1 cellular context compared by ENCODE assay signal in genomic region chr3:138862924-138863775, GRCh38.
TF ChIP-seq lines count a peak whose summit lies in the region.

No MANE protein-coding gene starts in this region.

TF ChIP-seq in HepG2, 621 proteins besides CTCF, POLR2A, EP300 and RAD21 (continued from another document and continues in another):
- TF ChIP-seq, protein P1, sequence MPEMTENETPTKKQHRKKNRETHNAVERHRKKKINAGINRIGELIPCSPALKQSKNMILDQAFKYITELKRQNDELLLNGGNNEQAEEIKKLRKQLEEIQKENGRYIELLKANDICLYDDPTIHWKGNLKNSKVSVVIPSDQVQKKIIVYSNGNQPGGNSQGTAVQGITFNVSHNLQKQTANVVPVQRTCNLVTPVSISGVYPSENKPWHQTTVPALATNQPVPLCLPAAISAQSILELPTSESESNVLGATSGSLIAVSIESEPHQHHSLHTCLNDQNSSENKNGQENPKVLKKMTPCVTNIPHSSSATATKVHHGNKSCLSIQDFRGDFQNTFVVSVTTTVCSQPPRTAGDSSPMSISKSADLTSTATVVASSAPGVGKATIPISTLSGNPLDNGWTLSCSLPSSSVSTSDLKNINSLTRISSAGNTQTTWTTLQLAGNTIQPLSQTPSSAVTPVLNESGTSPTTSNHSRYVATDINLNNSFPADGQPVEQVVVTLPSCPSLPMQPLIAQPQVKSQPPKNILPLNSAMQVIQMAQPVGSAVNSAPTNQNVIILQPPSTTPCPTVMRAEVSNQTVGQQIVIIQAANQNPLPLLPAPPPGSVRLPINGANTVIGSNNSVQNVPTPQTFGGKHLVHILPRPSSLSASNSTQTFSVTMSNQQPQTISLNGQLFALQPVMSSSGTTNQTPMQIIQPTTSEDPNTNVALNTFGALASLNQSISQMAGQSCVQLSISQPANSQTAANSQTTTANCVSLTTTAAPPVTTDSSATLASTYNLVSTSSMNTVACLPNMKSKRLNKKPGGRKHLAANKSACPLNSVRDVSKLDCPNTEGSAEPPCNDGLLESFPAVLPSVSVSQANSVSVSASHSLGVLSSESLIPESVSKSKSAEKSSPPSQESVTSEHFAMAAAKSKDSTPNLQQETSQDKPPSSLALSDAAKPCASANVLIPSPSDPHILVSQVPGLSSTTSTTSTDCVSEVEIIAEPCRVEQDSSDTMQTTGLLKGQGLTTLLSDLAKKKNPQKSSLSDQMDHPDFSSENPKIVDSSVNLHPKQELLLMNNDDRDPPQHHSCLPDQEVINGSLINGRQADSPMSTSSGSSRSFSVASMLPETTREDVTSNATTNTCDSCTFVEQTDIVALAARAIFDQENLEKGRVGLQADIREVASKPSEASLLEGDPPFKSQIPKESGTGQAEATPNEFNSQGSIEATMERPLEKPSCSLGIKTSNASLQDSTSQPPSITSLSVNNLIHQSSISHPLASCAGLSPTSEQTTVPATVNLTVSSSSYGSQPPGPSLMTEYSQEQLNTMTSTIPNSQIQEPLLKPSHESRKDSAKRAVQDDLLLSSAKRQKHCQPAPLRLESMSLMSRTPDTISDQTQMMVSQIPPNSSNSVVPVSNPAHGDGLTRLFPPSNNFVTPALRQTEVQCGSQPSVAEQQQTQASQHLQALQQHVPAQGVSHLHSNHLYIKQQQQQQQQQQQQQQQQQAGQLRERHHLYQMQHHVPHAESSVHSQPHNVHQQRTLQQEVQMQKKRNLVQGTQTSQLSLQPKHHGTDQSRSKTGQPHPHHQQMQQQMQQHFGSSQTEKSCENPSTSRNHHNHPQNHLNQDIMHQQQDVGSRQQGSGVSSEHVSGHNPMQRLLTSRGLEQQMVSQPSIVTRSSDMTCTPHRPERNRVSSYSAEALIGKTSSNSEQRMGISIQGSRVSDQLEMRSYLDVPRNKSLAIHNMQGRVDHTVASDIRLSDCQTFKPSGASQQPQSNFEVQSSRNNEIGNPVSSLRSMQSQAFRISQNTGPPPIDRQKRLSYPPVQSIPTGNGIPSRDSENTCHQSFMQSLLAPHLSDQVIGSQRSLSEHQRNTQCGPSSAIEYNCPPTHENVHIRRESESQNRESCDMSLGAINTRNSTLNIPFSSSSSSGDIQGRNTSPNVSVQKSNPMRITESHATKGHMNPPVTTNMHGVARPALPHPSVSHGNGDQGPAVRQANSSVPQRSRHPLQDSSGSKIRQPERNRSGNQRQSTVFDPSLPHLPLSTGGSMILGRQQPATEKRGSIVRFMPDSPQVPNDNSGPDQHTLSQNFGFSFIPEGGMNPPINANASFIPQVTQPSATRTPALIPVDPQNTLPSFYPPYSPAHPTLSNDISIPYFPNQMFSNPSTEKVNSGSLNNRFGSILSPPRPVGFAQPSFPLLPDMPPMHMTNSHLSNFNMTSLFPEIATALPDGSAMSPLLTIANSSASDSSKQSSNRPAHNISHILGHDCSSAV (CRISPR knock-in tag; IDR thresholded peaks at IDR 0.05; ENCODE audit: borderline replicate concordance), result 0 out of 2 replicates have a peak, but pooled peaks have one; percentile 73
- TF ChIP-seq ATF1 (CRISPR knock-in tag; IDR thresholded peaks at IDR 0.05) (no peak), ZNF550 (CRISPR knock-in tag; IDR thresholded peaks at IDR 0.05; ENCODE audit: borderline replicate concordance) (no peak), MED13 (CRISPR knock-in tag; IDR thresholded peaks at IDR 0.05) (no peak), POLR2AphosphoS5 (IDR thresholded peaks at IDR 0.05; ENCODE audit: low read depth, low read length) (peak; percentile 60), ASH2L (IDR thresholded peaks at IDR 0.05; ENCODE audit: insufficient read length, low read depth, low read length) (peak; percentile 100), ZNF850 (CRISPR knock-in tag; conservative IDR thresholded peaks at IDR 0.05) (no peak), MTA1 (CRISPR knock-in tag; IDR thresholded peaks at IDR 0.05; ENCODE audit: borderline replicate concordance) (peak; percentile 79; the same call in 1 of the 2 replicates), GTF3A (CRISPR knock-in tag; conservative IDR thresholded peaks at IDR 0.05) (no peak), TAF15 (IDR thresholded peaks at IDR 0.05; ENCODE audit: low read depth, low read length, poor library complexity, severe bottlenecking) (no peak), HHEX (CRISPR knock-in tag; IDR thresholded peaks at IDR 0.05) (no peak; the same call in 1 of the 2 replicates), PRMT3 (CRISPR knock-in tag; IDR thresholded peaks at IDR 0.05; ENCODE audit: borderline replicate concordance, low read depth) (0 out of 2 replicates have a peak, but pooled peaks have one; percentile 53), ZFP90 (CRISPR knock-in tag; IDR thresholded peaks at IDR 0.05; ENCODE audit: borderline replicate concordance) (no peak), ZNF235 (CRISPR knock-in tag; IDR thresholded peaks at IDR 0.05; ENCODE audit: borderline replicate concordance) (peak; percentile 60), KAT8 (CRISPR knock-in tag; IDR thresholded peaks at IDR 0.05) (peak; percentile 84), ATF3 (CRISPR knock-in tag; IDR thresholded peaks at IDR 0.05) (peak; percentile 96), ZHX2 (IDR thresholded peaks at IDR 0.05; ENCODE audit: low read depth) (no peak), ZHX2 (CRISPR knock-in tag; IDR thresholded peaks at IDR 0.05; ENCODE audit: borderline replicate concordance) (no peak), ZNF350 (CRISPR knock-in tag; IDR thresholded peaks at IDR 0.05; ENCODE audit: borderline replicate concordance, low read depth) (peak; percentile 91), MEF2D (CRISPR knock-in tag; IDR thresholded peaks at IDR 0.05) (peak; percentile 80; the same call in 1 of the 2 replicates), ZNF740 (CRISPR knock-in tag; IDR thresholded peaks at IDR 0.05) (no peak), ZFP36 (IDR thresholded peaks at IDR 0.05; ENCODE audit: borderline replicate concordance, low read depth, low read length, partially characterized antibody) (no peak), ZMYM3 (CRISPR knock-in tag; IDR thresholded peaks at IDR 0.05) (peak; percentile 79), RFXAP (CRISPR knock-in tag; IDR thresholded peaks at IDR 0.05; ENCODE audit: borderline replicate concordance) (no peak; the same call in 1 of the 2 replicates), HOXA3 (CRISPR knock-in tag; IDR thresholded peaks at IDR 0.05) (peak; percentile 73; the same call in 1 of the 2 replicates)
- TF ChIP-seq, protein P2, sequence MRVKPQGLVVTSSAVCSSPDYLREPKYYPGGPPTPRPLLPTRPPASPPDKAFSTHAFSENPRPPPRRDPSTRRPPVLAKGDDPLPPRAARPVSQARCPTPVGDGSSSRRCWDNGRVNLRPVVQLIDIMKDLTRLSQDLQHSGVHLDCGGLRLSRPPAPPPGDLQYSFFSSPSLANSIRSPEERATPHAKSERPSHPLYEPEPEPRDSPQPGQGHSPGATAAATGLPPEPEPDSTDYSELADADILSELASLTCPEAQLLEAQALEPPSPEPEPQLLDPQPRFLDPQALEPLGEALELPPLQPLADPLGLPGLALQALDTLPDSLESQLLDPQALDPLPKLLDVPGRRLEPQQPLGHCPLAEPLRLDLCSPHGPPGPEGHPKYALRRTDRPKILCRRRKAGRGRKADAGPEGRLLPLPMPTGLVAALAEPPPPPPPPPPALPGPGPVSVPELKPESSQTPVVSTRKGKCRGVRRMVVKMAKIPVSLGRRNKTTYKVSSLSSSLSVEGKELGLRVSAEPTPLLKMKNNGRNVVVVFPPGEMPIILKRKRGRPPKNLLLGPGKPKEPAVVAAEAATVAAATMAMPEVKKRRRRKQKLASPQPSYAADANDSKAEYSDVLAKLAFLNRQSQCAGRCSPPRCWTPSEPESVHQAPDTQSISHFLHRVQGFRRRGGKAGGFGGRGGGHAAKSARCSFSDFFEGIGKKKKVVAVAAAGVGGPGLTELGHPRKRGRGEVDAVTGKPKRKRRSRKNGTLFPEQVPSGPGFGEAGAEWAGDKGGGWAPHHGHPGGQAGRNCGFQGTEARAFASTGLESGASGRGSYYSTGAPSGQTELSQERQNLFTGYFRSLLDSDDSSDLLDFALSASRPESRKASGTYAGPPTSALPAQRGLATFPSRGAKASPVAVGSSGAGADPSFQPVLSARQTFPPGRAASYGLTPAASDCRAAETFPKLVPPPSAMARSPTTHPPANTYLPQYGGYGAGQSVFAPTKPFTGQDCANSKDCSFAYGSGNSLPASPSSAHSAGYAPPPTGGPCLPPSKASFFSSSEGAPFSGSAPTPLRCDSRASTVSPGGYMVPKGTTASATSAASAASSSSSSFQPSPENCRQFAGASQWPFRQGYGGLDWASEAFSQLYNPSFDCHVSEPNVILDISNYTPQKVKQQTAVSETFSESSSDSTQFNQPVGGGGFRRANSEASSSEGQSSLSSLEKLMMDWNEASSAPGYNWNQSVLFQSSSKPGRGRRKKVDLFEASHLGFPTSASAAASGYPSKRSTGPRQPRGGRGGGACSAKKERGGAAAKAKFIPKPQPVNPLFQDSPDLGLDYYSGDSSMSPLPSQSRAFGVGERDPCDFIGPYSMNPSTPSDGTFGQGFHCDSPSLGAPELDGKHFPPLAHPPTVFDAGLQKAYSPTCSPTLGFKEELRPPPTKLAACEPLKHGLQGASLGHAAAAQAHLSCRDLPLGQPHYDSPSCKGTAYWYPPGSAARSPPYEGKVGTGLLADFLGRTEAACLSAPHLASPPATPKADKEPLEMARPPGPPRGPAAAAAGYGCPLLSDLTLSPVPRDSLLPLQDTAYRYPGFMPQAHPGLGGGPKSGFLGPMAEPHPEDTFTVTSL (CRISPR knock-in tag; IDR thresholded peaks at IDR 0.05; ENCODE audit: borderline replicate concordance), result peak; percentile 85
- TF ChIP-seq, protein P3, sequence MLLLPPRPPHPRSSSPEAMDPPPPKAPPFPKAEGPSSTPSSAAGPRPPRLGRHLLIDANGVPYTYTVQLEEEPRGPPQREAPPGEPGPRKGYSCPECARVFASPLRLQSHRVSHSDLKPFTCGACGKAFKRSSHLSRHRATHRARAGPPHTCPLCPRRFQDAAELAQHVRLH (CRISPR knock-in tag; IDR thresholded peaks at IDR 0.05; ENCODE audit: borderline replicate concordance, low read depth), result peak; percentile 34; the same call in 1 of the 2 replicates
- TF ChIP-seq, protein P4, sequence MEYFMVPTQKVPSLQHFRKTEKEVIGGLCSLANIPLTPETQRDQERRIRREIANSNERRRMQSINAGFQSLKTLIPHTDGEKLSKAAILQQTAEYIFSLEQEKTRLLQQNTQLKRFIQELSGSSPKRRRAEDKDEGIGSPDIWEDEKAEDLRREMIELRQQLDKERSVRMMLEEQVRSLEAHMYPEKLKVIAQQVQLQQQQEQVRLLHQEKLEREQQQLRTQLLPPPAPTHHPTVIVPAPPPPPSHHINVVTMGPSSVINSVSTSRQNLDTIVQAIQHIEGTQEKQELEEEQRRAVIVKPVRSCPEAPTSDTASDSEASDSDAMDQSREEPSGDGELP (IDR thresholded peaks at IDR 0.05; ENCODE audit: borderline replicate concordance, low read depth), result peak; percentile 89
- TF ChIP-seq, protein P5, sequence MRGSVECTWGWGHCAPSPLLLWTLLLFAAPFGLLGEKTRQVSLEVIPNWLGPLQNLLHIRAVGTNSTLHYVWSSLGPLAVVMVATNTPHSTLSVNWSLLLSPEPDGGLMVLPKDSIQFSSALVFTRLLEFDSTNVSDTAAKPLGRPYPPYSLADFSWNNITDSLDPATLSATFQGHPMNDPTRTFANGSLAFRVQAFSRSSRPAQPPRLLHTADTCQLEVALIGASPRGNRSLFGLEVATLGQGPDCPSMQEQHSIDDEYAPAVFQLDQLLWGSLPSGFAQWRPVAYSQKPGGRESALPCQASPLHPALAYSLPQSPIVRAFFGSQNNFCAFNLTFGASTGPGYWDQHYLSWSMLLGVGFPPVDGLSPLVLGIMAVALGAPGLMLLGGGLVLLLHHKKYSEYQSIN (CRISPR knock-in tag; IDR thresholded peaks at IDR 0.05; ENCODE audit: borderline replicate concordance), result no peak
- TF ChIP-seq, protein P6, sequence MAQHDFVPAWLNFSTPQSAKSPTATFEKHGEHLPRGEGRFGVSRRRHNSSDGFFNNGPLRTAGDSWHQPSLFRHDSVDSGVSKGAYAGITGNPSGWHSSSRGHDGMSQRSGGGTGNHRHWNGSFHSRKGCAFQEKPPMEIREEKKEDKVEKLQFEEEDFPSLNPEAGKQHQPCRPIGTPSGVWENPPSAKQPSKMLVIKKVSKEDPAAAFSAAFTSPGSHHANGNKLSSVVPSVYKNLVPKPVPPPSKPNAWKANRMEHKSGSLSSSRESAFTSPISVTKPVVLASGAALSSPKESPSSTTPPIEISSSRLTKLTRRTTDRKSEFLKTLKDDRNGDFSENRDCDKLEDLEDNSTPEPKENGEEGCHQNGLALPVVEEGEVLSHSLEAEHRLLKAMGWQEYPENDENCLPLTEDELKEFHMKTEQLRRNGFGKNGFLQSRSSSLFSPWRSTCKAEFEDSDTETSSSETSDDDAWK (CRISPR knock-in tag; IDR thresholded peaks at IDR 0.05), result no peak
